In genomic region chr17:47651704-47652103, GRCh38 we compare ENCODE assay signal across 10 cellular contexts. TPM values are rescaled to one million over a fixed set of nuclear protein-coding genes. Genes with fewer than 3 reads are reported as not detected.
DNase-seq lines count a peak whose midpoint lies in the region; FAIRE-seq and TF ChIP-seq lines count a peak whose summit lies in the region.
"Had no signal": no experiment of that assay in that cellular context is flagged by ENCODE, and none has a peak within 500 bp of the region (broad histone marks: within the 10 kb centered on the region; RNA-seq: fewer than 3 reads in every experiment).

No MANE protein-coding gene starts in this region.

- H3K27me3 Mint-ChIP-seq in T-helper 2 cell treated with Interferon-gamma antibody and Interleukin-4, amounts not matched to agents 5 μg/mL and 100 μg/mL, for 36 hours (ENCODE audit: low read depth) = no peaks in the 10 kb centered on the region

- no peaks in the 10 kb centered on the region for H3K9me3 ChIP-seq in NT2/D1 (ENCODE audit: insufficient read depth, low read length)
- no peaks in the 10 kb centered on the region for H3K9me3 ChIP-seq in effector memory CD4-positive, alpha-beta T cell (ENCODE audit: control insufficient read depth, low read length)
- no peaks in the 10 kb centered on the region for H3K9me3 ChIP-seq in parathyroid adenoma (ENCODE audit: control insufficient read depth, low read length)
- no peaks in the 10 kb centered on the region for H3K9me3 ChIP-seq in esophagus muscularis mucosa
- H3K9me3 ChIP-seq: pancreas had no signal

- peak overlapping the region; percentile 73 for H3K4me3 ChIP-seq in NT2/D1 (ENCODE audit: insufficient read length, low read depth)
- no peak overlapping the region for H3K4me3 ChIP-seq in effector memory CD4-positive, alpha-beta T cell (ENCODE audit: insufficient read depth, low read depth, low read length, poor library complexity, severe bottlenecking)
- no peak overlapping the region for H3K4me3 ChIP-seq in parathyroid adenoma (ENCODE audit: low read depth, low read length)
- H3K4me3 ChIP-seq in esophagus muscularis mucosa = no peak overlapping the region

- H3K36me3 Mint-ChIP-seq in T-helper 2 cell treated with Interferon-gamma antibody and Interleukin-4, amounts not matched to agents 5 μg/mL and 100 μg/mL, for 36 hours (ENCODE audit: low read depth) = peaks cover 62% of the 10 kb centered on the region

- DNase-seq in T-helper 2 cell treated with Interferon-gamma antibody and Interleukin-4, amounts not matched to agents 5 μg/mL and 100 μg/mL, for 36 hours (ENCODE audit: low spot score) = no peak
- DNase-seq in T-helper 2 cell (no peak), NT2/D1 (ENCODE audit: low read depth, low spot score) (no peak), esophagus muscularis mucosa (ENCODE audit: extremely low spot score) (no peak), urothelium cell line (ENCODE audit: low spot score) (no peak), NCI-H1694 treated with DMSO at 0.1 percent for 48 hours (lab: John Stamatoyannopoulos, UW) (no peak)
- no peak for DNase-seq in effector memory CD4-positive, alpha-beta T cell
- DNase-seq: pancreas had no signal

- no peaks in the 10 kb centered on the region for H3K4me1 ChIP-seq in NT2/D1 (ENCODE audit: insufficient read depth, insufficient read length)
- H3K4me1 ChIP-seq in effector memory CD4-positive, alpha-beta T cell (ENCODE audit: control insufficient read depth, insufficient read depth, low read length, poor library complexity, severe bottlenecking) = peaks cover 24% of the 10 kb centered on the region
- peaks cover 5% of the 10 kb centered on the region for H3K4me1 ChIP-seq in parathyroid adenoma
- peaks cover 34 to 69% (median 61%) of the 10 kb centered on the region in 4 donors for H3K4me1 ChIP-seq in esophagus muscularis mucosa

- H3K79me2 ChIP-seq in parathyroid adenoma = peaks cover 33% of the 10 kb centered on the region

- TF ChIP-seq CTCF in parathyroid adenoma (IDR thresholded peaks at IDR 0.05) (no peak), esophagus muscularis mucosa (IDR thresholded peaks at IDR 0.05) (no peak)

- H3K27ac ChIP-seq in effector memory CD4-positive, alpha-beta T cell (ENCODE audit: insufficient read depth, low read length, poor library complexity, severe bottlenecking) = peak overlapping the region; percentile 62
- H3K27ac ChIP-seq in parathyroid adenoma (no peak overlapping the region), esophagus muscularis mucosa (replicated peaks in 1 of 4) (peak overlapping the region in 1 of 4 donors; percentile 97)
- H3K27ac ChIP-seq: pancreas had no signal

- H3K4me3 Mint-ChIP-seq in T-helper 2 cell treated with Interferon-gamma antibody and Interleukin-4, amounts not matched to agents 5 μg/mL and 100 μg/mL, for 36 hours = peak overlapping the region; percentile 93

- H3K9me3 Mint-ChIP-seq in T-helper 2 cell treated with Interferon-gamma antibody and Interleukin-4, amounts not matched to agents 5 μg/mL and 100 μg/mL, for 36 hours = no peaks in the 10 kb centered on the region

- peak overlapping the region; percentile 12 for H3K4me2 ChIP-seq in parathyroid adenoma (ENCODE audit: low read length)

- intact Hi-C loops in esophagus muscularis mucosa (cut with DNase I) = no loop called here

- no peak for TF ChIP-seq POLR2A in esophagus muscularis mucosa (IDR thresholded peaks at IDR 0.05; ENCODE audit: low read depth)

- H3K27ac Mint-ChIP-seq in T-helper 2 cell treated with Interferon-gamma antibody and Interleukin-4, amounts not matched to agents 5 μg/mL and 100 μg/mL, for 36 hours = peak overlapping the region; percentile 55

- WGBS in esophagus muscularis mucosa = 38% methylated on average over 2 of the region's 2 CpGs

- H3K27me3 ChIP-seq in NT2/D1 (ENCODE audit: insufficient read depth, insufficient read length) (no peaks in the 10 kb centered on the region), parathyroid adenoma (ENCODE audit: control insufficient read depth, insufficient read depth, low read length) (no peaks in the 10 kb centered on the region), esophagus muscularis mucosa (no peaks in the 10 kb centered on the region)
- H3K27me3 ChIP-seq in effector memory CD4-positive, alpha-beta T cell (replicated peaks; ENCODE audit: control insufficient read depth, insufficient read depth, low read length, poor library complexity, severe bottlenecking) = no peaks in the 10 kb centered on the region
- H3K27me3 ChIP-seq: pancreas had no signal

- FAIRE-seq in urothelium cell line (lab: Jason Lieb, UNC) = no peak
- FAIRE-seq: A204.1, pancreas had no signal

- peaks cover 69% of the 10 kb centered on the region for H3K36me3 ChIP-seq in NT2/D1 (ENCODE audit: insufficient read depth, insufficient read length, low read length)
- H3K36me3 ChIP-seq in effector memory CD4-positive, alpha-beta T cell (ENCODE audit: control insufficient read depth, insufficient read depth, low read length) = peaks cover 40% of the 10 kb centered on the region
- no peaks in the 10 kb centered on the region for H3K36me3 ChIP-seq in parathyroid adenoma (ENCODE audit: control insufficient read depth, insufficient read depth, low read length)
- peaks cover 16 to 52% (median 45%) of the 10 kb centered on the region in 4 donors for H3K36me3 ChIP-seq in esophagus muscularis mucosa

- peaks cover 56% of the 10 kb centered on the region for H3K4me1 Mint-ChIP-seq in T-helper 2 cell treated with Interferon-gamma antibody and Interleukin-4, amounts not matched to agents 5 μg/mL and 100 μg/mL, for 36 hours (ENCODE audit: low read depth)

- no peak for TF ChIP-seq EP300 in esophagus muscularis mucosa (IDR thresholded peaks at IDR 0.05)

- H3K9ac ChIP-seq in NT2/D1 (ENCODE audit: insufficient read length, low read depth) (peak overlapping the region; percentile 92), parathyroid adenoma (no peak overlapping the region)

- H2AFZ ChIP-seq in parathyroid adenoma = no peak overlapping the region

RNA-seq across cellular contexts. Expression of gene KPNB1, which starts 2.0 kb away (rescaled TPM):
- total RNA-seq in esophagus muscularis mucosa = 100 to 1,000 TPM; 179 to 236 (median 205) TPM

RNA-seq across cellular contexts. Expression of gene TBKBP1, which starts 42.3 kb away (rescaled TPM):
- 10 to 100 TPM; 11.9 to 26.9 (median 21.2) TPM for total RNA-seq in esophagus muscularis mucosa
